Comparison of ENCODE assay signal across 22 cellular contexts in genomic region chr9:2174321-2174720, GRCh38.
"Had no signal": no experiment of that assay in that cellular context is flagged by ENCODE, and none has a peak within 500 bp of the region (broad histone marks: within the 10 kb centered on the region; RNA-seq: fewer than 3 reads in every experiment).

No MANE protein-coding gene starts in this region.

- H3K4me1 ChIP-seq: adrenal gland, Peyer's patch had no signal

- H3K36me3 ChIP-seq: breast epithelium had no signal

- H3K4me2 ChIP-seq: KMS-11 had no signal

- H3K9ac ChIP-seq: KMS-11 had no signal

- H3K9me3 ChIP-seq: adrenal gland, breast epithelium, Peyer's patch had no signal

- H3K27me3 ChIP-seq: adrenal gland, breast epithelium, Peyer's patch had no signal

- H3K9me3 Mint-ChIP-seq: activated CD8-positive, alpha-beta T cell treated with anti-CD3 and anti-CD28 coated beads for 36 hours; activated T-cell treated with anti-CD3 and anti-CD28 coated beads, Interleukin-2, amount 50 U/mL, for 72 hours; T-helper 1 cell treated with Interleukin-12 subunit alpha and Interleukin-12 subunit beta and Interleukin-4 antibody, amounts not matched to agents 30 μg/mL and 1 μg/mL, for 36 hours had no signal

- H3K4me3 ChIP-seq: adrenal gland, breast epithelium, Peyer's patch had no signal

- ATAC-seq: activated CD8-positive, alpha-beta T cell treated with anti-CD3 and anti-CD28 coated beads for 36 hours; activated T-cell treated with anti-CD3 and anti-CD28 coated beads, Interleukin-2, amount 50 U/mL, for 72 hours had no signal

- H3K27ac ChIP-seq: adrenal gland, breast epithelium, KMS-11, Peyer's patch had no signal

- H3K27me3 Mint-ChIP-seq: activated CD8-positive, alpha-beta T cell treated with anti-CD3 and anti-CD28 coated beads for 36 hours; activated naive CD8-positive, alpha-beta T cell treated with anti-CD3 and anti-CD28 coated beads, Interleukin-2, amount 10 ng/mL, durations not matched to agents 7 days and 5 days had no signal

- DNase-seq: activated CD4-positive, CD25-positive, alpha-beta regulatory T cell; activated CD8-positive, alpha-beta memory T cell treated with anti-CD3 and anti-CD28 coated beads, Interleukin-2, amount 50 U/mL, for 4 hours; activated CD8-positive, alpha-beta T cell treated with anti-CD3 and anti-CD28 coated beads for 36 hours; activated naive CD4-positive, alpha-beta T cell treated with anti-CD3 and anti-CD28 coated beads, Interleukin-2, amount 50 U/mL, for 16 hours; activated naive CD8-positive, alpha-beta T cell treated with anti-CD3 and anti-CD28 coated beads, Interleukin-2, amount 10 ng/mL, durations not matched to agents 7 days and 5 days; activated T-cell treated with anti-CD3 and anti-CD28 coated beads, Interleukin-2, amount 50 U/mL, for 72 hours; adrenal gland; NCI-H1092; NCI-H1417; NCI-H1930; NCI-H2171; NCI-H2227 treated with DMSO at 0.1 percent for 48 hours; NCI-H446 treated with DMSO at 0.1 percent for 48 hours; NCI-H524 treated with DMSO at 0.1 percent for 48 hours; NCI-H748 treated with DMSO at 0.1 percent for 48 hours; NK-92 treated with Interleukin-12 subunit alpha and Interleukin-12 subunit beta, amount 100 ng/mL, for 24 hours; Peyer's patch; SHP77 treated with DMSO at 0.1 percent for 48 hours; T-helper 9 cell had no signal

- H3K27ac Mint-ChIP-seq: activated naive CD8-positive, alpha-beta T cell treated with anti-CD3 and anti-CD28 coated beads, Interleukin-2, amount 10 ng/mL, durations not matched to agents 7 days and 5 days; T-helper 1 cell treated with Interleukin-12 subunit alpha and Interleukin-12 subunit beta and Interleukin-4 antibody, amounts not matched to agents 30 μg/mL and 1 μg/mL, for 36 hours had no signal

- H3K4me3 Mint-ChIP-seq: activated CD8-positive, alpha-beta T cell treated with anti-CD3 and anti-CD28 coated beads for 36 hours; activated naive CD8-positive, alpha-beta T cell treated with anti-CD3 and anti-CD28 coated beads, Interleukin-2, amount 10 ng/mL, durations not matched to agents 7 days and 5 days; activated T-cell treated with anti-CD3 and anti-CD28 coated beads, Interleukin-2, amount 50 U/mL, for 72 hours; T-helper 1 cell treated with Interleukin-12 subunit alpha and Interleukin-12 subunit beta and Interleukin-4 antibody, amounts not matched to agents 30 μg/mL and 1 μg/mL, for 36 hours had no signal
